9 cellular contexts compared by ENCODE assay signal in the genomic region with DNA sequence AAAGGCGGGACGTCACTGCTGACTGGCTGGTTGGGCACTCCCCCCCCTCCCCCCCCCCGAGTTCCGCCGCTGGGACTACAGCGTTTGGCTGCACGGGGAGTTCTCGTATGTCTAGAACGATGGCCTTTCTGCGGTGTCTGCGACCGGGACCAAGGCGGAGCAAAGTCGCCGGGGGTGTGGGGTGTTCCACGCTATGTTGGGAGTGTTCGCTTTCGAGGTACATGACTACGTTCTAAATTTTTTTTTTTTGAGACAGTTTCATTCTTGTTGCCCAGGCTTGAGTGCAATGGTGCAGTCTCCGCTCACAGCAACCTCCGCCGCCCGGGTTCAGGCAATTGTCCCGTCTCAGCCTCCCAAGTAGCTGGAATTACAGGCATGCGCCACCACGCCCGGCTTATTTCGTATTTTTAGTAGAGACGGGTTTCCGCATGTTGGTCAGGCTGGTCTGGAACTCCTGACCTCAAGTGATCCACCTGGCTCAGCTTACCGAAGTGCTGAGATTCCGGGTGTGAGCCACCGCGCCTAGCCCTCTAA. TPM values are rescaled to one million over a fixed set of nuclear protein-coding genes. Genes with fewer than 3 reads are reported as not detected.
DNase-seq lines count a peak whose midpoint lies in the region; ATAC-seq and TF ChIP-seq lines count a peak whose summit lies in the region.
"Had no signal": no experiment of that assay in that cellular context is flagged by ENCODE, and none has a peak within 500 bp of the region (broad histone marks: within the 10 kb centered on the region; RNA-seq: fewer than 3 reads in every experiment).

No MANE protein-coding gene starts in this region.

- peak overlapping the region; percentile 97 for H3K27ac ChIP-seq in GM23248
- H3K27ac ChIP-seq in SJCRH30 = peak overlapping the region; percentile 83
- peak overlapping the region; percentile 98 to 100 (median 100) for H3K27ac ChIP-seq in sigmoid colon

- H3K36me3 ChIP-seq in GM23248 (ENCODE audit: low read depth) = 0 out of 2 replicates have a peak, but pooled peaks cover 9% of the 10 kb centered on the region
- peaks cover 20% of the 10 kb centered on the region for H3K36me3 ChIP-seq in SJCRH30
- peaks cover 0 to 36% (median 0%) of the 10 kb centered on the region in 4 donors for H3K36me3 ChIP-seq in sigmoid colon

- no peak for TF ChIP-seq POLR2A in sigmoid colon (IDR thresholded peaks at IDR 0.05)

- H3F3A ChIP-seq in GM23248 (ENCODE audit: insufficient read depth) = peaks cover 22% of the 10 kb centered on the region

- H3K4me1 ChIP-seq in GM23248 (ENCODE audit: insufficient read depth) (peaks cover 25% of the 10 kb centered on the region), SJCRH30 (no peaks in the 10 kb centered on the region), sigmoid colon (peaks cover 0 to 43% (median 31%) of the 10 kb centered on the region in 4 donors)

- H2AFZ ChIP-seq in GM23248 = peak overlapping the region; percentile 78

- ATAC-seq in GM18519 (IDR thresholded peaks at IDR 0.05; ENCODE audit: low FRiP score, unreplicated experiment) (no peak), GM21381 (IDR thresholded peaks at IDR 0.05; ENCODE audit: unreplicated experiment) (no peak)

- DNase-seq in GM23248 (no peak), SJCRH30 (peak in 1 of 2 experiments; percentile 31), fibroblast of pulmonary artery (ENCODE audit: low read depth) (no peak), sigmoid colon (no peak), SHP77 (lab: John Stamatoyannopoulos, UW) (no peak), DMS 273 (lab: John Stamatoyannopoulos, UW; ENCODE audit: unreplicated experiment) (no peak)

- TF ChIP-seq CTCF in fibroblast of pulmonary artery (IDR thresholded peaks at IDR 0.05; ENCODE audit: low read length, missing control alignments) = no peak
- TF ChIP-seq CTCF in sigmoid colon (IDR thresholded peaks at IDR 0.05) = no peak

- H3K9me3 ChIP-seq in GM23248 (ENCODE audit: low read depth) = no peaks in the 10 kb centered on the region
- H3K9me3 ChIP-seq in SJCRH30 (replicated peaks) = no peaks in the 10 kb centered on the region
- H3K9me3 ChIP-seq in sigmoid colon = no peaks in the 10 kb centered on the region

- WGBS in GM23248 (ENCODE audit: low coverage in 1 of 2, low lambda C conversion rate in 2 of 2, missing lambda C conversion rate in 2 of 2), 2 experiments = 0 to 2% methylated on average over 28 to 29 of the region's 34 CpGs
- WGBS in sigmoid colon, 2 donors = 0 to 1% methylated on average over 34 of the region's 34 CpGs

- H3K27me3 ChIP-seq in GM23248 (replicated peaks; ENCODE audit: insufficient read depth) (no peaks in the 10 kb centered on the region), SJCRH30 (no peaks in the 10 kb centered on the region), sigmoid colon (no peaks in the 10 kb centered on the region)

- H4K20me1 ChIP-seq in GM23248 (ENCODE audit: insufficient read depth) = no peaks in the 10 kb centered on the region; the same call in 1 of the 2 replicates

- peak overlapping the region; percentile 94 for H3K4me2 ChIP-seq in GM23248 (ENCODE audit: unreplicated experiment)

- H3K79me2 ChIP-seq in GM23248 (ENCODE audit: insufficient read depth) = peaks cover 81% of the 10 kb centered on the region

- intact Hi-C loops in sigmoid colon (cut with DNase I) = loop anchor here (2.0 to 5.0 kb wide), 2 partner anchors 62 to 119 kb away; a partner anchor contains a TSS

- H3K9me2 ChIP-seq in GM23248 (ENCODE audit: insufficient read depth) = no peaks in the 10 kb centered on the region

- peak overlapping the region; percentile 96 for H3K9ac ChIP-seq in GM23248

- peak overlapping the region; percentile 91 for H3K4me3 ChIP-seq in GM23248
- H3K4me3 ChIP-seq in SJCRH30 = peak overlapping the region; percentile 70
- peak overlapping the region; percentile 95 for H3K4me3 ChIP-seq in fibroblast of pulmonary artery (replicated peaks; ENCODE audit: low read depth, low read length)
- H3K4me3 ChIP-seq in sigmoid colon = peak overlapping the region; percentile 71 to 87 (median 74)

- no peak for TF ChIP-seq EP300 in sigmoid colon (IDR thresholded peaks at IDR 0.05)

- in situ Hi-C loops in GM23248 (cut with MboI) = no loop called here

RNA-seq across cellular contexts. Expression of a gene that starts 0.6 kb away (rescaled TPM):
- 33.7 and 41.9 TPM in 2 replicates for total RNA-seq in GM23248 (2014; rRNA removed; shearing (Covaris generic))
- polyA plus RNA-seq in GM23248 (2016; fragmentation: Nextera tagmentation; extraction: Ambion mirVana) = 41.6 and 42.9 TPM in 2 replicates
- 66.8 and 70.0 TPM in 2 replicates for total RNA-seq in SJCRH30 (2014; rRNA removed; shearing (Covaris generic))
- total RNA-seq in sigmoid colon = 10 to 100 TPM; 22.4 to 35.8 (median 32.1) TPM
- polyA plus RNA-seq in sigmoid colon = 100 to 1,000 TPM in 2 of 3 donors, 10 to 100 TPM in 1; 91.3 to 223 (median 100) TPM

RNA-seq across cellular contexts. Expression of a gene that starts 6.7 kb away (rescaled TPM):
- 12.8 and 16.5 TPM in 2 replicates for total RNA-seq in GM23248 (2014; rRNA removed; shearing (Covaris generic))
- polyA plus RNA-seq in GM23248 (2016; fragmentation: Nextera tagmentation; extraction: Ambion mirVana) (11.5 and 13.7 TPM in 2 replicates), sigmoid colon (10 to 100 TPM in 1 of 3 donors, 1 to 10 TPM in 2; 5.4 to 10.6 (median 7.2) TPM)
- 5.6 and 6.1 TPM in 2 replicates for total RNA-seq in SJCRH30 (2014; rRNA removed; shearing (Covaris generic))
- total RNA-seq in sigmoid colon = 10 to 100 TPM in 3 of 4 donors, 1 to 10 TPM in 1; 9.6 to 25.5 (median 18.6) TPM

RNA-seq across cellular contexts. Expression of a gene that starts 23.8 kb away (rescaled TPM):
- not detected in 2 replicates for total RNA-seq in GM23248 (2014; rRNA removed; shearing (Covaris generic))
- polyA plus RNA-seq in GM23248 (2016; fragmentation: Nextera tagmentation; extraction: Ambion mirVana) = not detected in 2 replicates
- total RNA-seq in SJCRH30 (2014; rRNA removed; shearing (Covaris generic)) = not detected in 2 replicates
- total RNA-seq in sigmoid colon = not detected
- polyA plus RNA-seq in sigmoid colon = not detected
- total RNA-seq: subcutaneous adipose tissue had no signal
